Comparison of ENCODE assay signal across 32 cellular contexts in the genomic region with DNA sequence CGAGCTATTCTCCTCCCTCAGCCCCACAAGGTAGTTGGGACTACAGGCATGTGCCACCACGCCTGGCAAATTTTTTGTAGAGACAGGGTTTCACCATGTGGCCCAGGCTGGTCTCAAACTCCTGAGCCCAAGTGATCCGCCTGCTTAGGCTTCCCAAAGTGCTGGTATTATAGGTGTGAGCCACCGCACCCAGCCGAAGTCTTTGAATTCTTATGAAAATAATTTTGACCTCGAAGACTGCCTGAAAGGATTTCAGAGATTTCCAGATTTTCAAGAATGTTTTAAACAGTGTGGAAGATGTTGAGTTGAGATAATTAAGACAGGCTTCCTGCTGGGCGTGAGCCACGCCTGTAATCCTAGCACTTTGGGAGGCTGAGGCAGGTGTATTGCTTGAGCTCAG.
"Had no signal": no experiment of that assay in that cellular context is flagged by ENCODE, and none has a peak within 500 bp of the region (broad histone marks: within the 10 kb centered on the region; RNA-seq: fewer than 3 reads in every experiment).

No MANE protein-coding gene starts in this region.

- H3K27ac Mint-ChIP-seq: activated B cell treated with CpG ODN at 0.5 μM for 24 hours; activated T-helper 2 cell treated with anti-CD3 and anti-CD28 coated beads, Interferon-gamma antibody, Interleukin-2, Interleukin-4, amounts not matched to agents 10 μg/mL and 5 μg/mL and 100 μg/mL, durations not matched to agents 14 hours and 24 hours and 36 hours had no signal

- H3K27me3 ChIP-seq: SJSA1 had no signal

- H3K9me3 ChIP-seq: SJSA1 had no signal

- H3K9me3 Mint-ChIP-seq: activated B cell treated with CpG ODN at 0.5 μM for 24 hours; activated naive CD8-positive, alpha-beta T cell treated with anti-CD3 and anti-CD28 coated beads, Interleukin-2, amount 50 U/mL, for 24 hours; activated T-helper 2 cell treated with anti-CD3 and anti-CD28 coated beads, Interferon-gamma antibody, Interleukin-2, Interleukin-4, amounts not matched to agents 10 μg/mL and 5 μg/mL and 100 μg/mL, durations not matched to agents 14 hours and 24 hours and 36 hours; brain; T-cell had no signal

- H3K4me3 Mint-ChIP-seq: activated B cell treated with CpG ODN at 0.5 μM for 24 hours; activated naive CD8-positive, alpha-beta T cell; activated naive CD8-positive, alpha-beta T cell treated with anti-CD3 and anti-CD28 coated beads, Interleukin-2, amount 50 U/mL, for 24 hours; brain; T-cell had no signal

- H3K27ac ChIP-seq: SJSA1, VCaP had no signal

- H3K27me3 Mint-ChIP-seq: activated B cell treated with CpG ODN at 0.5 μM for 24 hours; activated naive CD8-positive, alpha-beta T cell; T-cell had no signal

- FAIRE-seq: bronchial epithelial cell, K562 had no signal

- H3K4me3 ChIP-seq: K562, SJSA1 had no signal

- DNase-seq: activated B cell treated with CpG ODN at 0.5 μM for 24 hours; activated CD4-positive, alpha-beta T cell treated with anti-CD3 and anti-CD28 coated beads, Interleukin-2, amount 50 U/mL, for 1 hour; activated CD4-positive, CD25-positive, alpha-beta regulatory T cell treated with anti-CD3 and anti-CD28 coated beads, Interleukin-2, amount 50 U/mL, for 72 hours; activated CD8-positive, alpha-beta memory T cell treated with anti-CD3 and anti-CD28 coated beads, Interleukin-2, amount 50 U/mL, for 48 hours; activated gamma-delta T cell; activated naive CD4-positive, alpha-beta T cell treated with Interleukin-2 at 50 U/mL for 16 hours; activated naive CD8-positive, alpha-beta T cell treated with anti-CD3 and anti-CD28 coated beads, Interleukin-2, amount 50 U/mL, for 24 hours; anterior cingulate cortex; caudate nucleus; cerebellar nuclear complex; IMR-90; NCI-H1048; NCI-H1105 treated with DMSO at 0.1 percent for 48 hours; NCI-H1436; NCI-H1694; NCI-H1930; NCI-H2081 treated with DMSO at 0.1 percent for 48 hours; NCI-H345; NCI-H524 treated with DMSO at 0.1 percent for 48 hours; SHP77 treated with DMSO at 0.1 percent for 48 hours; T-cell; T-helper 2 cell; T-helper 9 cell had no signal

- ATAC-seq: activated naive CD8-positive, alpha-beta T cell treated with anti-CD3 and anti-CD28 coated beads, Interleukin-2, amount 50 U/mL, for 24 hours; K562; Panc1; SK-N-SH treated with all-trans-retinoic acid at 6 μM for 48 hours; T-cell had no signal
